Comparison of ENCODE assay signal across 11 cellular contexts in genomic region chr17:73289549-73290254, GRCh38. TPM values are rescaled to one million over a fixed set of nuclear protein-coding genes. Genes with fewer than 3 reads are reported as not detected.
DNase-seq lines count a peak whose midpoint lies in the region; ATAC-seq and TF ChIP-seq lines count a peak whose summit lies in the region.
"Had no signal": no experiment of that assay in that cellular context is flagged by ENCODE, and none has a peak within 500 bp of the region (broad histone marks: within the 10 kb centered on the region; RNA-seq: fewer than 3 reads in every experiment).

No MANE protein-coding gene starts in this region.

- TF ChIP-seq POLR2A in Peyer's patch (IDR thresholded peaks at IDR 0.05) (no peak), upper lobe of left lung (IDR thresholded peaks at IDR 0.05) (no peak)

- H3K27ac Mint-ChIP-seq in endodermal cell (peak overlapping the region; percentile 74), osteocyte (ENCODE audit: unreplicated experiment) (peak overlapping the region; percentile 93)

- peaks cover 32% of the 10 kb centered on the region for H3F3A ChIP-seq in SK-N-SH (replicated peaks; ENCODE audit: insufficient read depth)

- ATAC-seq in upper lobe of left lung (ENCODE audit: low FRiP score in 2 of 2): no peak

- peaks cover 74% of the 10 kb centered on the region for H4K20me1 ChIP-seq in SK-N-SH (ENCODE audit: insufficient read depth)

- TF ChIP-seq RAD21 in SK-N-SH (IDR thresholded peaks at IDR 0.05; ENCODE audit: low read length): no peak

- CTCF ChIA-PET in SK-N-SH (lab: Yijun Ruan, JAX): interaction anchor here (0.5 to 2.8 kb wide), 7 partner anchors 8 to 93 kb away, joined by 3 to 16 read pairs (median 3); no protein-coding TSS in a partner anchor

- H3K27me3 Mint-ChIP-seq in endodermal cell (ENCODE audit: insufficient read depth) (no peaks in the 10 kb centered on the region), osteocyte (ENCODE audit: unreplicated experiment) (no peaks in the 10 kb centered on the region)

- H3K9me3 ChIP-seq in Peyer's patch (no peaks in the 10 kb centered on the region), endodermal cell (ENCODE audit: control insufficient read depth, low read length) (no peaks in the 10 kb centered on the region), upper lobe of left lung (no peaks in the 10 kb centered on the region), SK-N-SH (no peaks in the 10 kb centered on the region)

- no peaks in the 10 kb centered on the region for H3K27me3 ChIP-seq in Peyer's patch
- no peaks in the 10 kb centered on the region for H3K27me3 ChIP-seq in endodermal cell (ENCODE audit: control insufficient read depth, insufficient read depth, low read length, poor library complexity, severe bottlenecking)
- H3K27me3 ChIP-seq in upper lobe of left lung: no peaks in the 10 kb centered on the region
- H3K27me3 ChIP-seq in SK-N-SH (ENCODE audit: insufficient read depth): no peaks in the 10 kb centered on the region

- H3K4me2 ChIP-seq in SK-N-SH: no peak overlapping the region

- H3K27ac ChIP-seq in Peyer's patch (peak overlapping the region; percentile 52 to 92 (median 77)), endodermal cell (ENCODE audit: low read depth, low read length) (no peak overlapping the region), upper lobe of left lung (peak overlapping the region; percentile 58 to 93 (median 86)), SK-N-SH (ENCODE audit: low read depth in 2 of 2, low read length in 1 of 2) (no peak overlapping the region)

- H3K9me3 Mint-ChIP-seq in endodermal cell: no peaks in the 10 kb centered on the region
- no peaks in the 10 kb centered on the region for H3K9me3 Mint-ChIP-seq in osteocyte (ENCODE audit: unreplicated experiment)

- H3K4me3 Mint-ChIP-seq in endodermal cell (no peak overlapping the region), osteocyte (ENCODE audit: unreplicated experiment) (no peak overlapping the region)

- H3K4me3 ChIP-seq in Peyer's patch (peak overlapping the region in 1 of 4 donors; percentile 14), endodermal cell (ENCODE audit: low read length) (no peak overlapping the region), upper lobe of left lung (no peak overlapping the region), SK-N-SH (ENCODE audit: low read depth in 2 of 2, low read length in 1 of 2) (no peak overlapping the region)

- peaks cover 97% of the 10 kb centered on the region for H3K79me2 ChIP-seq in SK-N-SH (ENCODE audit: insufficient read depth)

- DNase-seq in Peyer's patch (no peak), endodermal cell (no peak), osteocyte (ENCODE audit: extremely low spot score, unreplicated experiment) (no peak), upper lobe of left lung (no peak), SK-N-SH (no peak), NCI-H1105 treated with DMSO at 0.1 percent for 48 hours (lab: John Stamatoyannopoulos, UW) (no peak), Kasumi-1 (lab: John Stamatoyannopoulos, UW) (no peak)
- DNase-seq: activated CD4-positive, alpha-beta T cell treated with anti-CD3 and anti-CD28 coated beads, Interleukin-2, amount 50 U/mL, for 48 hours; midbrain; NCI-H1105; NCI-H748 treated with DMSO at 0.1 percent for 48 hours had no signal

- H3K9ac ChIP-seq in endodermal cell (ENCODE audit: extremely low read depth, low read length, poor library complexity, severe bottlenecking): no peak overlapping the region
- H3K9ac ChIP-seq in SK-N-SH: no peak overlapping the region

- H3K4me1 Mint-ChIP-seq in endodermal cell: peaks cover 31% of the 10 kb centered on the region
- H3K4me1 Mint-ChIP-seq in osteocyte (ENCODE audit: unreplicated experiment): peaks cover 83% of the 10 kb centered on the region

- POLR2A ChIA-PET in SK-N-SH (lab: Yijun Ruan, JAX): interaction anchor here (0.9 kb wide), 1 partner anchor 10 kb away, joined by 3 read pairs; no protein-coding TSS in a partner anchor

- TF ChIP-seq CTCF in Peyer's patch (IDR thresholded peaks at IDR 0.05): peak in 1 of 6 experiments; percentile 6
- no peak for TF ChIP-seq CTCF in endodermal cell (conservative IDR thresholded peaks at IDR 0.05)
- no peak for TF ChIP-seq CTCF in osteocyte (IDR thresholded peaks at IDR 0.05)
- TF ChIP-seq CTCF in upper lobe of left lung (IDR thresholded peaks at IDR 0.05): no peak
- TF ChIP-seq CTCF in SK-N-SH (IDR thresholded peaks at IDR 0.05): no peak

- H3K36me3 ChIP-seq in Peyer's patch: peaks cover 0 to 17% (median 0%) of the 10 kb centered on the region in 3 donors
- peaks cover 41% of the 10 kb centered on the region for H3K36me3 ChIP-seq in endodermal cell (ENCODE audit: control insufficient read depth, insufficient read depth, low read length)
- peaks cover 10 to 21% (median 16%) of the 10 kb centered on the region in 4 donors for H3K36me3 ChIP-seq in upper lobe of left lung
- H3K36me3 ChIP-seq in SK-N-SH (replicated peaks in 1 of 2; ENCODE audit: control insufficient read depth in 1 of 2, insufficient read depth in 2 of 2, low read length in 1 of 2): peaks cover 0 to 17% of the 10 kb centered on the region in 2 experiments

- H3K36me3 Mint-ChIP-seq in endodermal cell (ENCODE audit: low read depth) (peaks cover 20% of the 10 kb centered on the region), osteocyte (ENCODE audit: unreplicated experiment) (peaks cover 8% of the 10 kb centered on the region)

- TF ChIP-seq EP300 in upper lobe of left lung (IDR thresholded peaks at IDR 0.05) (no peak), SK-N-SH (IDR thresholded peaks at IDR 0.05; ENCODE audit: borderline replicate concordance in 1 of 2, low read depth in 1 of 2, low read length in 1 of 2) (no peak)

- H3K9me2 ChIP-seq in SK-N-SH: no peaks in the 10 kb centered on the region

- WGBS in endodermal cell (ENCODE audit: insufficient coverage in 1 of 2, insufficient read length in 1 of 2), 2 experiments: 82 to 89% methylated on average over 6 to 7 of the region's 7 CpGs
- 62 to 75% methylated on average over 7 of the region's 7 CpGs for WGBS in upper lobe of left lung, 2 donors
- WGBS in SK-N-SH (ENCODE audit: low lambda C conversion rate): 90% methylated on average over 7 of the region's 7 CpGs

- peaks cover 0 to 87% (median 30%) of the 10 kb centered on the region in 4 donors for H3K4me1 ChIP-seq in Peyer's patch
- H3K4me1 ChIP-seq in endodermal cell (ENCODE audit: control insufficient read depth, insufficient read depth, low read length): peaks cover 28% of the 10 kb centered on the region
- H3K4me1 ChIP-seq in upper lobe of left lung: peaks cover 73 to 86% (median 81%) of the 10 kb centered on the region in 4 donors
- H3K4me1 ChIP-seq in SK-N-SH (ENCODE audit: control insufficient read depth in 1 of 2, insufficient read depth in 2 of 2, low read depth in 1 of 2, low read length in 1 of 2): peaks cover 34 to 49% of the 10 kb centered on the region in 2 experiments; a peak in 3 of 4 replicates

- no peak overlapping the region for H2AFZ ChIP-seq in SK-N-SH (ENCODE audit: low read depth)

TF ChIP-seq in SK-N-SH, 30 proteins besides CTCF, POLR2A, EP300 and RAD21:
- TF ChIP-seq, protein P1, sequence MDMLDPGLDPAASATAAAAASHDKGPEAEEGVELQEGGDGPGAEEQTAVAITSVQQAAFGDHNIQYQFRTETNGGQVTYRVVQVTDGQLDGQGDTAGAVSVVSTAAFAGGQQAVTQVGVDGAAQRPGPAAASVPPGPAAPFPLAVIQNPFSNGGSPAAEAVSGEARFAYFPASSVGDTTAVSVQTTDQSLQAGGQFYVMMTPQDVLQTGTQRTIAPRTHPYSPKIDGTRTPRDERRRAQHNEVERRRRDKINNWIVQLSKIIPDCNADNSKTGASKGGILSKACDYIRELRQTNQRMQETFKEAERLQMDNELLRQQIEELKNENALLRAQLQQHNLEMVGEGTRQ (IDR thresholded peaks at IDR 0.05; ENCODE audit: borderline replicate concordance, low read depth, low read length): no peak

RNA-seq across cellular contexts. Expression of gene CDC42EP4, which starts 22.1 kb away (rescaled TPM):
- total RNA-seq in Peyer's patch: 100 to 1,000 TPM in 2 of 4 donors, 10 to 100 TPM in 2; 33.8 to 127 (median 97.8) TPM
- 10 to 100 TPM; 38.5 to 49.7 TPM for total RNA-seq in endodermal cell
- 57.7 TPM for polyA plus RNA-seq in endodermal cell (2013, experiment 1 of 2)
- polyA plus RNA-seq in endodermal cell (2013, experiment 2 of 2): 49.6 TPM
- total RNA-seq in osteocyte: 32.0 and 32.7 TPM in 2 replicates
- total RNA-seq in upper lobe of left lung: 10 to 100 TPM; 28.3 to 65.7 (median 52.9) TPM
- polyA plus RNA-seq in SK-N-SH (2012; rRNA removed): 23.7 and 28.3 TPM in 2 replicates
- 16.3 and 24.6 TPM in 2 replicates for polyA plus RNA-seq in SK-N-SH (2012; cell fraction: cytosol; rRNA removed)
- polyA plus RNA-seq in SK-N-SH (2012; cell fraction: nucleus; rRNA removed): 15.8 and 17.1 TPM in 2 replicates

RNA-seq across cellular contexts. Expression of gene CPSF4L, which starts 28.0 kb away (rescaled TPM):
- total RNA-seq in Peyer's patch (not detected), endodermal cell (under 1 TPM; 0.29 to 0.58 TPM), osteocyte (not detected in 2 replicates), upper lobe of left lung (under 1 TPM in 1 of 6 donors, not detected in 5; 0.46 TPM)
- polyA plus RNA-seq in endodermal cell (2013, experiment 1 of 2): not detected
- polyA plus RNA-seq in endodermal cell (2013, experiment 2 of 2): not detected
- polyA plus RNA-seq in SK-N-SH (2012; rRNA removed): 0.10 TPM in 1 of 2 replicates, not detected in the other
- not detected in 2 replicates for polyA plus RNA-seq in SK-N-SH (2012; cell fraction: cytosol; rRNA removed)
- polyA plus RNA-seq in SK-N-SH (2012; cell fraction: nucleus; rRNA removed): not detected in 2 replicates

Comparison
In these comparisons a context has a peak if more than half of its experiments do, and no peak if none do; other contexts are left out.
1. H3K27ac ChIP-seq: peak in Peyer's patch (4 of 4) and upper lobe of left lung (4 of 4); none in endodermal cell (single experiment) and SK-N-SH (0 of 2).